ENCODE assay signal across 8 cellular contexts in genomic region chr11:62678770-62679696, GRCh38. TPM values are rescaled to one million over a fixed set of nuclear protein-coding genes. Genes with fewer than 3 reads are reported as not detected.
DNase-seq lines count a peak whose midpoint lies in the region; ATAC-seq and TF ChIP-seq lines count a peak whose summit lies in the region.

Gene UBXN1 (minus strand): TSS chr11:62679073. CDS start chr11:62678923, 150 bp downstream.

- peaks cover 2% of the 10 kb centered on the region for H3K27me3 Mint-ChIP-seq in neural progenitor cell (ENCODE audit: insufficient read depth, low read depth)

- DNase-seq in COLO668 (lab: John Stamatoyannopoulos, UW; ENCODE audit: unreplicated experiment) (peak; percentile 84), MG63 (peak; percentile 95), SJCRH30 (peak; percentile 89 to 91), activated gamma-delta T cell treated with Interleukin-2 at 50 U/mL for 16 hours (peak; percentile 79), foreskin fibroblast (peak; percentile 89 to 96), neural progenitor cell (ENCODE audit: low spot score) (peak; percentile 85)

- H4K20me1 ChIP-seq in neural progenitor cell (ENCODE audit: low read depth): peaks cover 8% of the 10 kb centered on the region

- ATAC-seq in GM21619 (IDR thresholded peaks at IDR 0.05; ENCODE audit: unreplicated experiment): peak; percentile 63

- H3K9ac ChIP-seq in neural progenitor cell (peak within 1 kb of the TSS; percentile 88), stomach smooth muscle (ENCODE audit: low read length in 2 of 2) (peak within 1 kb of the TSS; percentile 96)

- H3K4me1 Mint-ChIP-seq in neural progenitor cell: peaks cover 27% of the 10 kb centered on the region

- H3K27ac ChIP-seq in SJCRH30: peak within 1 kb of the TSS; percentile 70
- no peak within 1 kb of the TSS for H3K27ac ChIP-seq in neural progenitor cell
- H3K27ac ChIP-seq in stomach smooth muscle (ENCODE audit: low read length): peak within 1 kb of the TSS; percentile 82

- H3K27me3 ChIP-seq in MG63 (no peaks in the 10 kb centered on the region), SJCRH30 (no peaks in the 10 kb centered on the region), neural progenitor cell (no peaks in the 10 kb centered on the region), stomach smooth muscle (ENCODE audit: control insufficient read depth in 1 of 2, insufficient read depth in 2 of 2, low read length in 2 of 2) (no peaks in the 10 kb centered on the region)

- H3K36me3 Mint-ChIP-seq in neural progenitor cell: peaks cover 17% of the 10 kb centered on the region

- no peaks in the 10 kb centered on the region for H3K9me3 Mint-ChIP-seq in neural progenitor cell

- TF ChIP-seq CTCF in foreskin fibroblast (IDR thresholded peaks at IDR 0.05; ENCODE audit: low read depth, low read length) (no peak), neural progenitor cell (IDR thresholded peaks at IDR 0.05) (no peak)

- peak within 1 kb of the TSS; percentile 99 for H3K27ac Mint-ChIP-seq in neural progenitor cell

- H3K4me3 ChIP-seq in MG63 (peak within 1 kb of the TSS; percentile 82), SJCRH30 (peak within 1 kb of the TSS; percentile 99), foreskin fibroblast (ENCODE audit: low read depth in 1 of 2, low read length in 2 of 2) (peak within 1 kb of the TSS; percentile 91 to 92), neural progenitor cell (peak within 1 kb of the TSS; percentile 85), stomach smooth muscle (ENCODE audit: low read length in 2 of 2) (peak within 1 kb of the TSS; percentile 72 to 95)

- peaks cover 20% of the 10 kb centered on the region for H3K79me2 ChIP-seq in neural progenitor cell (ENCODE audit: low read depth)

- H2AFZ ChIP-seq in neural progenitor cell (replicated peaks): peak within 1 kb of the TSS; percentile 77

- H3K9me3 ChIP-seq in MG63: no peaks in the 10 kb centered on the region
- no peaks in the 10 kb centered on the region for H3K9me3 ChIP-seq in SJCRH30 (replicated peaks)
- no peaks in the 10 kb centered on the region for H3K9me3 ChIP-seq in neural progenitor cell (ENCODE audit: low read depth)
- no peaks in the 10 kb centered on the region for H3K9me3 ChIP-seq in stomach smooth muscle (ENCODE audit: control insufficient read depth in 2 of 2, low read length in 2 of 2)

- peak within 1 kb of the TSS; percentile 93 for H3K4me3 Mint-ChIP-seq in neural progenitor cell

- H3K4me2 ChIP-seq in neural progenitor cell: peak within 1 kb of the TSS; percentile 96

- H3K4me1 ChIP-seq in SJCRH30: peaks cover 6% of the 10 kb centered on the region
- H3K4me1 ChIP-seq in neural progenitor cell: peaks cover 7% of the 10 kb centered on the region
- peaks cover 8% of the 10 kb centered on the region for H3K4me1 ChIP-seq in stomach smooth muscle (ENCODE audit: control insufficient read depth, insufficient read depth, low read length)

- peaks cover 44% of the 10 kb centered on the region for H3F3A ChIP-seq in neural progenitor cell (ENCODE audit: low read depth)

- H3K36me3 ChIP-seq in MG63: peaks cover 26% of the 10 kb centered on the region
- peaks cover 18% of the 10 kb centered on the region for H3K36me3 ChIP-seq in SJCRH30
- H3K36me3 ChIP-seq in neural progenitor cell: no peaks in the 10 kb centered on the region
- H3K36me3 ChIP-seq in stomach smooth muscle (ENCODE audit: control insufficient read depth in 2 of 2, insufficient read depth in 2 of 2, low read length in 2 of 2): peaks cover 3 to 17% of the 10 kb centered on the region in 2 donors

RNA-seq across cellular contexts. Expression of gene UBXN1, which starts in this region (rescaled TPM):
- total RNA-seq in MG63 (2014; rRNA removed; shearing (Covaris generic); ENCODE audit: low replicate concordance): 85.5 and 147 TPM in 2 replicates
- 70.4 and 73.1 TPM in 2 replicates for total RNA-seq in SJCRH30 (2014; rRNA removed; shearing (Covaris generic))
- total RNA-seq in neural progenitor cell (ENCODE audit: low replicate concordance): 60.7 and 129 TPM in 2 replicates
